Comparison of ENCODE assay signal across 8 cellular contexts in the genomic region with DNA sequence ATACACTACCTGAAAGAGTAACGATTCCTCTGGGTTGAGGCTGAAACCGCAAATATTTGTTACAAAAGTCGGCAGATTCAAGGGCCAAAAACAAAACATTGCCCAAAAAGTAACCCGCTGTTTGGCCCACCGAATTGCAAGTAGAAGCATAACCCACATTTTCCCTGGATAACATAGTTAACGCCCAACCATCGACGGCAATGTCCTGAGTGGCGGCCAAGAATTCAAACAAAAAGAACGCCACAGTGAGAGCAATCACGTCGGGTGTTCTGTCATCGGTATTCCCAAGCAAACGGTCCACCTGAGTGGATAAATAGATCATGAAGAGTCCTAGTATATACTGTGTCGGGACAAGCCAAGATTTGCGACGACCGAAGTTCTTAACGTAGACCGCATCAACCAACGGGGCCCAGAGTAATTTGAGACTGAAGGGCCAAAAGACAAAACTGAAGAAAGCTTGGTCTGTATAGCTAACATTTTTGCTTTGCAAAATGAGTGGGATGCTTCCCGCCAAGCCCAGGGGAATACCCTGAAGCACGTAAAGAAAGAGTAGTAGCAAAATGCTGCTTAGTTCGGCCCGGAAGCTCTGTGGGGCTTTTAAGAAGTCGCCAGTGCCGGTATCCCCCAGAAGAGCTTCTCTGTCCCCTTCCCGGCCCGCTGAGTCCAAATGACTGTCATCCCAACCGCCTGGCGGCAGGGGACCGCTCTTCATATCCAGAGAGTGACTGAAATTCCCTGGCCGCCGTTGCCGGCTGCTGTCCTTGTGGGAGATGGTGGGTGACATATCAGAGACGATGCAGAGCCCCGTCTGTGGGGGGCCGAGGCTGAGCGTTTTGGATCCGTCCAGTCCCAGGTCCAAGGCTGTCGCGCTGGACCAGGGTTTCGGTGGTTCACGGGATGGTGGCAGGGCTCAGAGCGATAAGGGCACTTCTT. TPM values are rescaled to one million over a fixed set of nuclear protein-coding genes. Genes with fewer than 3 reads are reported as not detected.
DNase-seq lines count a peak whose midpoint lies in the region; ATAC-seq, FAIRE-seq and TF ChIP-seq lines count a peak whose summit lies in the region.

No MANE protein-coding gene starts in this region.

- H3K27me3 Mint-ChIP-seq in stimulated activated memory B cell treated with anti-CD40 and anti-IgM and Interleukin-4, amounts not matched to agents 10 μg/mL and 1 μg/mL and 100 μg/mL, for 72 hours: no peaks in the 10 kb centered on the region

- DNase-seq in activated gamma-delta T cell treated with Interleukin-2 at 50 U/mL for 16 hours (peak; percentile 19), activated gamma-delta T cell (lab: John Stamatoyannopoulos, UW) (no peak), T-helper 2 cell (peak; percentile 13 to 46 (median 19)), coronary artery (ENCODE audit: low spot score) (no peak), lung microvascular endothelial cell (ENCODE audit: low read depth in 2 of 2) (peak; percentile 42 to 54), GM19239 (ENCODE audit: insufficient read length, low spot score) (no peak)

- no peak for TF ChIP-seq CTCF in coronary artery (IDR thresholded peaks at IDR 0.05)

- H3K4me3 Mint-ChIP-seq in stimulated activated memory B cell treated with anti-CD40 and anti-IgM and Interleukin-4, amounts not matched to agents 10 μg/mL and 1 μg/mL and 100 μg/mL, for 72 hours: peak overlapping the region; percentile 91

- H3K27ac ChIP-seq in coronary artery: peak overlapping the region; percentile 89 to 91

- no peak for FAIRE-seq in GM19239 (lab: Jason Lieb, UNC)

- ATAC-seq in HG03139 (IDR thresholded peaks at IDR 0.05; ENCODE audit: unreplicated experiment): peak; percentile 1
- no peak for ATAC-seq in stimulated activated memory B cell treated with anti-CD40 and anti-IgM and Interleukin-4, amounts not matched to agents 10 μg/mL and 1 μg/mL and 100 μg/mL, for 72 hours

- peaks cover 29% of the 10 kb centered on the region for H3K4me1 Mint-ChIP-seq in stimulated activated memory B cell treated with anti-CD40 and anti-IgM and Interleukin-4, amounts not matched to agents 10 μg/mL and 1 μg/mL and 100 μg/mL, for 72 hours

- peaks cover 1% of the 10 kb centered on the region for H3K36me3 Mint-ChIP-seq in stimulated activated memory B cell treated with anti-CD40 and anti-IgM and Interleukin-4, amounts not matched to agents 10 μg/mL and 1 μg/mL and 100 μg/mL, for 72 hours

- peak overlapping the region; percentile 78 for H3K4me3 ChIP-seq in coronary artery

- H3K9me3 Mint-ChIP-seq in stimulated activated memory B cell treated with anti-CD40 and anti-IgM and Interleukin-4, amounts not matched to agents 10 μg/mL and 1 μg/mL and 100 μg/mL, for 72 hours: no peaks in the 10 kb centered on the region

- H3K27ac Mint-ChIP-seq in stimulated activated memory B cell treated with anti-CD40 and anti-IgM and Interleukin-4, amounts not matched to agents 10 μg/mL and 1 μg/mL and 100 μg/mL, for 72 hours: peak overlapping the region; percentile 97

RNA-seq across cellular contexts. Expression of gene SLC33A1, which starts 0.7 kb away (rescaled TPM):
- total RNA-seq in lung microvascular endothelial cell: 10.9 and 15.7 TPM in 2 replicates

RNA-seq across cellular contexts. Expression of gene GMPS, which starts 17.0 kb away (rescaled TPM):
- 8.7 and 9.3 TPM in 2 replicates for total RNA-seq in lung microvascular endothelial cell

RNA-seq across cellular contexts. Expression of gene C3orf33, which starts 47.4 kb away (rescaled TPM):
- total RNA-seq in lung microvascular endothelial cell: 0.87 and 1.4 TPM in 2 replicates

Comparison
In these comparisons a context has a peak if more than half of its experiments do, and no peak if none do; other contexts are left out.
1. DNase-seq: peak in activated gamma-delta T cell treated with Interleukin-2 at 50 U/mL for 16 hours (single experiment), T-helper 2 cell (5 of 5) and lung microvascular endothelial cell (2 of 2); none in activated gamma-delta T cell (single experiment), coronary artery (single experiment) and GM19239 (single experiment).